In genomic region chr3:151625057-151625456, GRCh38 we compare ENCODE assay signal across 26 cellular contexts.
"Had no signal": no experiment of that assay in that cellular context is flagged by ENCODE, and none has a peak within 500 bp of the region (broad histone marks: within the 10 kb centered on the region; RNA-seq: fewer than 3 reads in every experiment).

No MANE protein-coding gene starts in this region.

- H3K27ac Mint-ChIP-seq: activated CD4-positive, alpha-beta memory T cell treated with anti-CD3 and anti-CD28 coated beads, Interleukin-2, amount 10 ng/mL, durations not matched to agents 7 days and 5 days; activated naive CD4-positive, alpha-beta T cell treated with anti-CD3 and anti-CD28 coated beads, Interleukin-2, amount 10 ng/mL, durations not matched to agents 7 days and 5 days; activated naive CD8-positive, alpha-beta T cell treated with anti-CD3 and anti-CD28 coated beads, Interleukin-2, amount 50 U/mL, for 24 hours; activated T-cell treated with anti-CD3 and anti-CD28 coated beads, Interleukin-2, amount 50 U/mL, for 72 hours; brain; memory B cell; naive B cell; stimulated activated naive CD8-positive, alpha-beta T cell treated with anti-CD3 and anti-CD28 coated beads, Interleukin-15, Interleukin-2, amounts not matched to agents 100 ng/mL and 50 ng/mL, for 24 hours had no signal

- H3K36me3 Mint-ChIP-seq: activated naive CD4-positive, alpha-beta T cell treated with anti-CD3 and anti-CD28 coated beads, Interleukin-2, amount 10 ng/mL, durations not matched to agents 7 days and 5 days; brain; memory B cell; naive B cell had no signal

- H3K27ac ChIP-seq: gastroesophageal sphincter, spleen, suprapubic skin, tibial nerve had no signal

- H3K36me3 ChIP-seq: gastroesophageal sphincter, spleen, suprapubic skin, tibial nerve had no signal

- H3K9me3 ChIP-seq: gastroesophageal sphincter, spleen, suprapubic skin, tibial nerve had no signal

- ATAC-seq: activated naive CD8-positive, alpha-beta T cell treated with anti-CD3 and anti-CD28 coated beads, Interleukin-2, amount 50 U/mL, for 24 hours; activated T-cell treated with anti-CD3 and anti-CD28 coated beads, Interleukin-2, amount 50 U/mL, for 72 hours; gastroesophageal sphincter; left colon had no signal

- H3K9me3 Mint-ChIP-seq: activated CD4-positive, alpha-beta memory T cell treated with anti-CD3 and anti-CD28 coated beads, Interleukin-2, amount 10 ng/mL, durations not matched to agents 7 days and 5 days; activated naive CD4-positive, alpha-beta T cell treated with anti-CD3 and anti-CD28 coated beads, Interleukin-2, amount 10 ng/mL, durations not matched to agents 7 days and 5 days; activated naive CD8-positive, alpha-beta T cell treated with anti-CD3 and anti-CD28 coated beads, Interleukin-2, amount 50 U/mL, for 24 hours; activated T-cell treated with anti-CD3 and anti-CD28 coated beads, Interleukin-2, amount 50 U/mL, for 72 hours; brain; memory B cell; naive B cell; neural crest cell had no signal

- DNase-seq: activated CD4-positive, alpha-beta memory T cell treated with anti-CD3 and anti-CD28 coated beads, Interleukin-2, amount 10 ng/mL, durations not matched to agents 7 days and 5 days; activated CD4-positive, alpha-beta T cell treated with anti-CD3 and anti-CD28 coated beads for 48 hours; activated CD4-positive, CD25-positive, alpha-beta regulatory T cell; activated effector memory CD4-positive, alpha-beta T cell treated with Interleukin-2 at 50 U/mL for 16 hours; activated naive CD4-positive, alpha-beta T cell treated with anti-CD3 and anti-CD28 coated beads, Interleukin-2, amount 10 ng/mL, durations not matched to agents 7 days and 5 days; activated naive CD8-positive, alpha-beta T cell treated with anti-CD3 and anti-CD28 coated beads, Interleukin-2, amount 50 U/mL, for 24 hours; activated T-cell treated with anti-CD3 and anti-CD28 coated beads, Interleukin-2, amount 50 U/mL, for 72 hours; aorta; dermis blood vessel endothelial cell; effector CD8-positive, alpha-beta T cell; erythroblast; head of caudate nucleus; islet precursor cell; left colon; naive B cell; occipital lobe; spleen; stimulated activated CD4-positive, alpha-beta T cell treated with anti-CD3 and anti-CD28 coated beads, Interleukin-4, amount 100 ng/mL, for 24 hours; T1000 had no signal

- H3K4me1 Mint-ChIP-seq: activated CD4-positive, alpha-beta memory T cell treated with anti-CD3 and anti-CD28 coated beads, Interleukin-2, amount 10 ng/mL, durations not matched to agents 7 days and 5 days; activated naive CD4-positive, alpha-beta T cell treated with anti-CD3 and anti-CD28 coated beads, Interleukin-2, amount 10 ng/mL, durations not matched to agents 7 days and 5 days; activated naive CD8-positive, alpha-beta T cell treated with anti-CD3 and anti-CD28 coated beads, Interleukin-2, amount 50 U/mL, for 24 hours; brain; memory B cell; naive B cell; neural crest cell had no signal

- H3K4me1 ChIP-seq: gastroesophageal sphincter, spleen, suprapubic skin, tibial nerve had no signal

- H3K4me3 ChIP-seq: gastroesophageal sphincter, spleen, suprapubic skin, tibial nerve had no signal

- H3K4me3 Mint-ChIP-seq: activated CD4-positive, alpha-beta memory T cell treated with anti-CD3 and anti-CD28 coated beads, Interleukin-2, amount 10 ng/mL, durations not matched to agents 7 days and 5 days; activated naive CD4-positive, alpha-beta T cell treated with anti-CD3 and anti-CD28 coated beads, Interleukin-2, amount 10 ng/mL, durations not matched to agents 7 days and 5 days; activated naive CD8-positive, alpha-beta T cell treated with anti-CD3 and anti-CD28 coated beads, Interleukin-2, amount 50 U/mL, for 24 hours; activated T-cell treated with anti-CD3 and anti-CD28 coated beads, Interleukin-2, amount 50 U/mL, for 72 hours; brain; memory B cell; naive B cell; neural crest cell; stimulated activated naive CD8-positive, alpha-beta T cell treated with anti-CD3 and anti-CD28 coated beads, Interleukin-15, Interleukin-2, amounts not matched to agents 100 ng/mL and 50 ng/mL, for 24 hours had no signal

- H3K27me3 ChIP-seq: gastroesophageal sphincter, spleen, suprapubic skin, tibial nerve had no signal

- H3K27me3 Mint-ChIP-seq: activated naive CD4-positive, alpha-beta T cell treated with anti-CD3 and anti-CD28 coated beads, Interleukin-2, amount 10 ng/mL, durations not matched to agents 7 days and 5 days; brain; naive B cell; stimulated activated naive CD8-positive, alpha-beta T cell treated with anti-CD3 and anti-CD28 coated beads, Interleukin-15, Interleukin-2, amounts not matched to agents 100 ng/mL and 50 ng/mL, for 24 hours had no signal
